In the genomic region with DNA sequence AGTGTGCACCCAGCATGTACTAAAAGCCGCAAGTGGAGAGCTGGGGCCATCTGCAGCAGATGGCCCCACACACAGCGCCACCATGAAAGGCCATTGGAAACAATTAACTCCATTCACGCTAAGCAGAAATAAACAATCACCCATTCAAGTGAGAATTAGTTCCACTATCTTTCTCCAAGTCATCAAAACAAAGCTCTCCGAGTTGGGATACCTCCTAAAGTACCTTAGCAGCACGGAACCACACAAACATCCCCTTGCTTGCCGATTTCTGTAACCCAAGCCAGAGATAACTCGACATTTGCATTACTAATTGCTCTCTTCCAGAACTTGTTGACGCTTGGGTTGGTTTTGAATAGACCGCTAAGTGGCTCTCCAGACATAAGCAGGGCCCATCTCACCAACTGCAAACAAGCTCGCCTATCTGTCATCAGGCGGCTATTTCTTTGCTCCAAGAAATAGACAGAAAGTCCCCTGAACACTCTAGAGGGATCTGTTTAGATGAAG, we compare ENCODE assay signal across 23 cellular contexts.
DNase-seq lines count a peak whose midpoint lies in the region; ATAC-seq, FAIRE-seq and TF ChIP-seq lines count a peak whose summit lies in the region.
"Had no signal": no experiment of that assay in that cellular context is flagged by ENCODE, and none has a peak within 500 bp of the region (broad histone marks: within the 10 kb centered on the region; RNA-seq: fewer than 3 reads in every experiment).

No MANE protein-coding gene starts in this region.

- no peak for FAIRE-seq in small intestine (lab: Jason Lieb, UNC)
- FAIRE-seq: endothelial cell of umbilical vein, GM12878 had no signal

- H3K27ac ChIP-seq in small intestine (ENCODE audit: low read depth in 1 of 2, low read length in 1 of 2) (no peak overlapping the region), smooth muscle cell (ENCODE audit: low read depth) (no peak overlapping the region)
- H3K27ac ChIP-seq: ascending aorta, foreskin keratinocyte, GM23248, psoas muscle, SJCRH30, stomach, uterus had no signal

- H3K9me3 Mint-ChIP-seq in stimulated activated effector memory CD8-positive, alpha-beta T cell treated with anti-CD3 and anti-CD28 coated beads, Interleukin-12 subunit alpha, Interleukin-12 subunit beta, amount 100 ng/mL, for 72 hours, result no peaks in the 10 kb centered on the region
- H3K9me3 Mint-ChIP-seq in T-cell, result no peaks in the 10 kb centered on the region

- H3K9me3 ChIP-seq in small intestine (ENCODE audit: control insufficient read depth, low read depth) (no peaks in the 10 kb centered on the region), smooth muscle cell (replicated peaks; ENCODE audit: low read depth) (no peaks in the 10 kb centered on the region)
- H3K9me3 ChIP-seq: ascending aorta, psoas muscle, SJCRH30, stomach, uterus had no signal

- no peaks in the 10 kb centered on the region for H3K4me1 Mint-ChIP-seq in stimulated activated effector memory CD8-positive, alpha-beta T cell treated with anti-CD3 and anti-CD28 coated beads, Interleukin-12 subunit alpha, Interleukin-12 subunit beta, amount 100 ng/mL, for 72 hours
- H3K4me1 Mint-ChIP-seq in T-cell, result no peaks in the 10 kb centered on the region
- H3K4me1 Mint-ChIP-seq: CD4-positive, alpha-beta memory T cell; naive B cell had no signal

- H3K27ac Mint-ChIP-seq in stimulated activated effector memory CD8-positive, alpha-beta T cell treated with anti-CD3 and anti-CD28 coated beads, Interleukin-12 subunit alpha, Interleukin-12 subunit beta, amount 100 ng/mL, for 72 hours, result no peak overlapping the region
- no peak overlapping the region for H3K27ac Mint-ChIP-seq in T-cell
- H3K27ac Mint-ChIP-seq: CD4-positive, alpha-beta memory T cell; naive B cell had no signal

- no peaks in the 10 kb centered on the region for H3F3A ChIP-seq in smooth muscle cell (ENCODE audit: low read depth)

- H3K27me3 Mint-ChIP-seq in T-cell, result peaks cover 7 to 19% of the 10 kb centered on the region in 2 donors

- H3K4me3 ChIP-seq in small intestine (ENCODE audit: low read depth in 1 of 2, low read length in 2 of 2) (no peak overlapping the region), smooth muscle cell (no peak overlapping the region)
- H3K4me3 ChIP-seq: ascending aorta, GM12878, GM23248, psoas muscle, SJCRH30, stomach, uterus had no signal

- no peak for ATAC-seq in stimulated activated effector memory CD8-positive, alpha-beta T cell treated with anti-CD3 and anti-CD28 coated beads, Interleukin-12 subunit alpha, Interleukin-12 subunit beta, amount 100 ng/mL, for 72 hours
- no peak for ATAC-seq in T-cell (replicated peaks in 1 of 4)
- ATAC-seq: foreskin keratinocyte, GM12878, PC-3, psoas muscle had no signal

- H3K4me1 ChIP-seq in small intestine (ENCODE audit: control insufficient read depth in 2 of 2, insufficient read depth in 1 of 2, low read depth in 1 of 2, low read length in 1 of 2), result no peaks in the 10 kb centered on the region
- peaks cover 4% of the 10 kb centered on the region for H3K4me1 ChIP-seq in smooth muscle cell (ENCODE audit: low read depth)
- H3K4me1 ChIP-seq: ascending aorta, foreskin keratinocyte, psoas muscle, SJCRH30, stomach, uterus had no signal

- POLR2A ChIA-PET in T-cell (lab: Charles Lee), result no interaction called here

- H2AFZ ChIP-seq in smooth muscle cell (ENCODE audit: low read depth), result no peak overlapping the region
- H2AFZ ChIP-seq: GM23248 had no signal

- no peaks in the 10 kb centered on the region for H3K27me3 ChIP-seq in small intestine (ENCODE audit: control insufficient read depth in 2 of 2, insufficient read depth in 2 of 2, low read length in 2 of 2)
- peaks cover 4% of the 10 kb centered on the region for H3K27me3 ChIP-seq in smooth muscle cell (ENCODE audit: low read depth)
- H3K27me3 ChIP-seq: ascending aorta, foreskin keratinocyte, SJCRH30, uterus had no signal

- 43 to 51% (median 44%) methylated on average over 11 of the region's 11 CpGs for WGBS in small intestine, 3 donors
- 30% methylated on average over 11 of the region's 11 CpGs for WGBS in smooth muscle cell (ENCODE audit: low lambda C conversion rate)

- no peak for TF ChIP-seq CTCF in smooth muscle cell (IDR thresholded peaks at IDR 0.05; ENCODE audit: borderline replicate concordance, insufficient read depth, poor library complexity, severe bottlenecking)

- H3K4me3 Mint-ChIP-seq in stimulated activated effector memory CD8-positive, alpha-beta T cell treated with anti-CD3 and anti-CD28 coated beads, Interleukin-12 subunit alpha, Interleukin-12 subunit beta, amount 100 ng/mL, for 72 hours, result no peak overlapping the region
- no peak overlapping the region for H3K4me3 Mint-ChIP-seq in T-cell
- H3K4me3 Mint-ChIP-seq: CD4-positive, alpha-beta memory T cell; naive B cell had no signal

- CTCF ChIA-PET in T-cell (lab: Charles Lee), result no interaction called here

- peak; percentile 53 for DNase-seq in Ammon's horn (ENCODE audit: low spot score)
- DNase-seq in NCI-H1105 (lab: John Stamatoyannopoulos, UW), result peak; percentile 86
- DNase-seq in NCI-H345 treated with DMSO at 0.1 percent for 48 hours (lab: John Stamatoyannopoulos, UW; ENCODE audit: unreplicated experiment), result peak; percentile 96
- peak; percentile 5 for DNase-seq in iPS DF 4.7 (ENCODE audit: extremely low read depth, low spot score)
- DNase-seq in stimulated activated effector memory CD8-positive, alpha-beta T cell treated with anti-CD3 and anti-CD28 coated beads, Interleukin-12 subunit alpha, Interleukin-12 subunit beta, amount 100 ng/mL, for 72 hours (ENCODE audit: low spot score in 2 of 2), result no peak
- DNase-seq in small intestine, result no peak
- DNase-seq in smooth muscle cell (lab: John Stamatoyannopoulos, UW; ENCODE audit: unreplicated experiment), result no peak
- DNase-seq in T-cell, result no peak
- DNase-seq: ACHN; activated CD8-positive, alpha-beta memory T cell treated with anti-CD3 and anti-CD28 coated beads, Interleukin-2, amount 50 U/mL, for 48 hours; CD4-positive, alpha-beta memory T cell; foreskin keratinocyte; GM23248; Karpas-422; naive B cell; PC-3; psoas muscle; stomach; uterus had no signal

- H3K36me3 ChIP-seq in small intestine (ENCODE audit: control insufficient read depth in 2 of 2, insufficient read depth in 2 of 2, low read length in 2 of 2), result no peaks in the 10 kb centered on the region
- H3K36me3 ChIP-seq in smooth muscle cell (ENCODE audit: low read depth), result no peaks in the 10 kb centered on the region
- H3K36me3 ChIP-seq: ascending aorta, SJCRH30, stomach, uterus had no signal

- no peaks in the 10 kb centered on the region for H3K79me2 ChIP-seq in smooth muscle cell (ENCODE audit: low read depth)

- H3K36me3 Mint-ChIP-seq in stimulated activated effector memory CD8-positive, alpha-beta T cell treated with anti-CD3 and anti-CD28 coated beads, Interleukin-12 subunit alpha, Interleukin-12 subunit beta, amount 100 ng/mL, for 72 hours, result no peaks in the 10 kb centered on the region
- H3K36me3 Mint-ChIP-seq in T-cell, result no peaks in the 10 kb centered on the region
- H3K36me3 Mint-ChIP-seq: CD4-positive, alpha-beta memory T cell; naive B cell had no signal

- H3K4me2 ChIP-seq in smooth muscle cell, result no peak overlapping the region

- no peak overlapping the region for H3K9ac ChIP-seq in smooth muscle cell (ENCODE audit: low read depth)
- H3K9ac ChIP-seq: GM23248 had no signal

- H4K20me1 ChIP-seq in smooth muscle cell (ENCODE audit: low read depth), result no peaks in the 10 kb centered on the region

Comparison
In these comparisons a context has a peak if more than half of its experiments do, and no peak if none do; other contexts are left out.
1. DNase-seq: peak in Ammon's horn (single experiment), NCI-H1105 (single experiment), NCI-H345 treated with DMSO at 0.1 percent for 48 hours (single experiment) and iPS DF 4.7 (single experiment); none in stimulated activated effector memory CD8-positive, alpha-beta T cell treated with anti-CD3 and anti-CD28 coated beads, Interleukin-12 subunit alpha, Interleukin-12 subunit beta, amount 100 ng/mL, for 72 hours (0 of 2), small intestine (single experiment), smooth muscle cell (single experiment) and T-cell (0 of 34).